ENCODE assay signal across 7 cellular contexts in the genomic region with DNA sequence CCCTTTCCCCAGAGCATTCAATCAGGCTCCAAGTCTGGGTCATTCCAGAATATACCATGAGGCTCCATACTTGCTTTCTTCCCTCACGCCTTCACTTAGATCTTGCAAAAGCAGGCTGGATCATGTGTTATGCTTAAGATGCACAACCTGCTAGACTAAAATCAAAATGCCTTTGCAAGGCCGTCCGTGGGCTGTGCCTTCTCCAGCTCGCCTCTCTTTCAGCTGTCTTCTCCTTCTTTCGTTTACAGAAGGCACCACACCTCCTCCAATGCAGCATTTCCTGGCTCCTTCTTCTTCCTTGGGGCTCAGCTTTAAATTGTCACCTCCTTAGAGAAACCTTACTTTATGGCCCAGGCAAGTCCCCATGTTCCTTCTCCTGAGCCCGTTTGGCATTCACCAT.
"Had no signal": no experiment of that assay in that cellular context is flagged by ENCODE, and none has a peak within 500 bp of the region (broad histone marks: within the 10 kb centered on the region; RNA-seq: fewer than 3 reads in every experiment).

No MANE protein-coding gene starts in this region.

- H3K27ac ChIP-seq: GM23248, HL-60 had no signal

- H3K4me1 ChIP-seq: HAP-1 had no signal

- DNase-seq: GM23248, GOT3, H7, HFFc6 had no signal

- FAIRE-seq: HepG2 had no signal

- H3K9me3 ChIP-seq: HAP-1 had no signal

- H3K36me3 ChIP-seq: HAP-1 had no signal

- H3K4me3 ChIP-seq: GM23248, HAP-1 had no signal
